ENCODE assay signal across 9 cellular contexts in genomic region chr1:169368406-169368769, GRCh38. TPM values are rescaled to one million over a fixed set of nuclear protein-coding genes. Genes with fewer than 3 reads are reported as not detected.
DNase-seq lines count a peak whose midpoint lies in the region; ATAC-seq and TF ChIP-seq lines count a peak whose summit lies in the region.
"Had no signal": no experiment of that assay in that cellular context is flagged by ENCODE, and none has a peak within 500 bp of the region (broad histone marks: within the 10 kb centered on the region; RNA-seq: fewer than 3 reads in every experiment).

No MANE protein-coding gene starts in this region.

- peaks cover 26% of the 10 kb centered on the region for H3K36me3 ChIP-seq in skeletal muscle satellite cell (ENCODE audit: insufficient read depth, low read length)

- H3K4me2 ChIP-seq in skeletal muscle satellite cell (ENCODE audit: low read length), result peak overlapping the region; percentile 77

- TF ChIP-seq CTCF in progenitor cell of endocrine pancreas (IDR thresholded peaks at IDR 0.05; ENCODE audit: unreplicated experiment), result no peak

- no peak overlapping the region for H3K4me3 Mint-ChIP-seq in activated T-helper 1 cell treated with anti-CD3 and anti-CD28 coated beads, Interleukin-12 subunit alpha, Interleukin-12 subunit beta, Interleukin-2, Interleukin-4 antibody, amounts not matched to agents 30 ng/mL and 10 ng/mL and 1 ng/mL, durations not matched to agents 14 hours and 24 hours and 36 hours
- H3K4me3 Mint-ChIP-seq in progenitor cell of endocrine pancreas (ENCODE audit: low read depth), result no peak overlapping the region
- H3K4me3 Mint-ChIP-seq: stimulated activated naive CD8-positive, alpha-beta T cell treated with anti-CD3 and anti-CD28 coated beads, Interleukin-15, Interleukin-2, amounts not matched to agents 100 ng/mL and 50 ng/mL, for 24 hours had no signal

- H3K27ac Mint-ChIP-seq in activated T-helper 1 cell treated with anti-CD3 and anti-CD28 coated beads, Interleukin-12 subunit alpha, Interleukin-12 subunit beta, Interleukin-2, Interleukin-4 antibody, amounts not matched to agents 30 ng/mL and 10 ng/mL and 1 ng/mL, durations not matched to agents 14 hours and 24 hours and 36 hours, result no peak overlapping the region
- H3K27ac Mint-ChIP-seq in progenitor cell of endocrine pancreas, result no peak overlapping the region
- H3K27ac Mint-ChIP-seq: stimulated activated naive CD8-positive, alpha-beta T cell treated with anti-CD3 and anti-CD28 coated beads, Interleukin-15, Interleukin-2, amounts not matched to agents 100 ng/mL and 50 ng/mL, for 24 hours had no signal

- peaks cover 20% of the 10 kb centered on the region for H3K4me1 ChIP-seq in skeletal muscle satellite cell (ENCODE audit: control insufficient read depth, insufficient read depth, low read length)

- intact Hi-C loops in activated T-helper 1 cell treated with anti-CD3 and anti-CD28 coated beads, Interleukin-12 subunit alpha, Interleukin-12 subunit beta, Interleukin-2, Interleukin-4 antibody, amounts not matched to agents 30 ng/mL and 10 ng/mL and 1 ng/mL, durations not matched to agents 14 hours and 24 hours and 36 hours (cut with micrococcal nuclease), result loop anchor here (1.0 to 10.0 kb wide), 14 partner anchors 10 to 1131 kb away; partner anchors contain the start of genes CCDC181, KIFAP3 and SELL

- H3K9ac ChIP-seq in skeletal muscle satellite cell (ENCODE audit: low read depth, low read length), result peak overlapping the region; percentile 94

- H3K4me1 Mint-ChIP-seq in activated T-helper 1 cell treated with anti-CD3 and anti-CD28 coated beads, Interleukin-12 subunit alpha, Interleukin-12 subunit beta, Interleukin-2, Interleukin-4 antibody, amounts not matched to agents 30 ng/mL and 10 ng/mL and 1 ng/mL, durations not matched to agents 14 hours and 24 hours and 36 hours (ENCODE audit: low read depth), result peaks cover 39% of the 10 kb centered on the region
- peaks cover 2% of the 10 kb centered on the region for H3K4me1 Mint-ChIP-seq in progenitor cell of endocrine pancreas (ENCODE audit: low read depth)

- DNase-seq in NAMALWA (ENCODE audit: low spot score), result peak; percentile 50
- DNase-seq in activated T-helper 1 cell treated with anti-CD3 and anti-CD28 coated beads, Interleukin-12 subunit alpha, Interleukin-12 subunit beta, Interleukin-2, Interleukin-4 antibody, amounts not matched to agents 30 ng/mL and 10 ng/mL and 1 ng/mL, durations not matched to agents 14 hours and 24 hours and 36 hours (ENCODE audit: low spot score), result peak; percentile 28
- DNase-seq in germinal center (ENCODE audit: low spot score), result peak; percentile 19
- no peak for DNase-seq in cortex of kidney (lab: John Stamatoyannopoulos, UW)
- DNase-seq in progenitor cell of endocrine pancreas (ENCODE audit: low spot score, unreplicated experiment), result no peak

- H3K4me3 ChIP-seq in skeletal muscle satellite cell (ENCODE audit: low read length), result peak overlapping the region; percentile 92

- H3K9me3 ChIP-seq in skeletal muscle satellite cell (replicated peaks; ENCODE audit: low read length), result peaks cover 4% of the 10 kb centered on the region

- peak; percentile 32 for ATAC-seq in GM18511 (IDR thresholded peaks at IDR 0.05; ENCODE audit: unreplicated experiment)
- ATAC-seq in GM21825 (IDR thresholded peaks at IDR 0.05; ENCODE audit: unreplicated experiment), result no peak

- no peaks in the 10 kb centered on the region for H3K27me3 Mint-ChIP-seq in activated T-helper 1 cell treated with anti-CD3 and anti-CD28 coated beads, Interleukin-12 subunit alpha, Interleukin-12 subunit beta, Interleukin-2, Interleukin-4 antibody, amounts not matched to agents 30 ng/mL and 10 ng/mL and 1 ng/mL, durations not matched to agents 14 hours and 24 hours and 36 hours (ENCODE audit: insufficient read depth)
- no peaks in the 10 kb centered on the region for H3K27me3 Mint-ChIP-seq in progenitor cell of endocrine pancreas
- H3K27me3 Mint-ChIP-seq: stimulated activated naive CD8-positive, alpha-beta T cell treated with anti-CD3 and anti-CD28 coated beads, Interleukin-15, Interleukin-2, amounts not matched to agents 100 ng/mL and 50 ng/mL, for 24 hours had no signal

- H3K9me3 Mint-ChIP-seq in activated T-helper 1 cell treated with anti-CD3 and anti-CD28 coated beads, Interleukin-12 subunit alpha, Interleukin-12 subunit beta, Interleukin-2, Interleukin-4 antibody, amounts not matched to agents 30 ng/mL and 10 ng/mL and 1 ng/mL, durations not matched to agents 14 hours and 24 hours and 36 hours, result peaks cover 10% of the 10 kb centered on the region
- peaks cover 3% of the 10 kb centered on the region for H3K9me3 Mint-ChIP-seq in progenitor cell of endocrine pancreas (ENCODE audit: low read depth)

- no peaks in the 10 kb centered on the region for H3K27me3 ChIP-seq in skeletal muscle satellite cell (ENCODE audit: control insufficient read depth, insufficient read depth, low read length)

- H3K36me3 Mint-ChIP-seq in activated T-helper 1 cell treated with anti-CD3 and anti-CD28 coated beads, Interleukin-12 subunit alpha, Interleukin-12 subunit beta, Interleukin-2, Interleukin-4 antibody, amounts not matched to agents 30 ng/mL and 10 ng/mL and 1 ng/mL, durations not matched to agents 14 hours and 24 hours and 36 hours (ENCODE audit: low read depth), result peaks cover 22% of the 10 kb centered on the region
- peaks cover 6% of the 10 kb centered on the region for H3K36me3 Mint-ChIP-seq in progenitor cell of endocrine pancreas (ENCODE audit: insufficient read depth)

RNA-seq across cellular contexts. Expression of gene BLZF1, which starts 0.4 kb away (rescaled TPM):
- total RNA-seq in activated T-helper 1 cell treated with anti-CD3 and anti-CD28 coated beads, Interleukin-12 subunit alpha, Interleukin-12 subunit beta, Interleukin-2, Interleukin-4 antibody, amounts not matched to agents 30 ng/mL and 10 ng/mL and 1 ng/mL, durations not matched to agents 14 hours and 24 hours and 36 hours, result 15.1 and 16.1 TPM in 2 replicates
- 37.0 and 37.8 TPM in 2 replicates for total RNA-seq in skeletal muscle satellite cell (2012; rRNA removed)
- total RNA-seq in progenitor cell of endocrine pancreas, result 18.6 and 20.2 TPM in 2 replicates

RNA-seq across cellular contexts. Expression of gene NME7, which starts 0.8 kb away (rescaled TPM):
- total RNA-seq in activated T-helper 1 cell treated with anti-CD3 and anti-CD28 coated beads, Interleukin-12 subunit alpha, Interleukin-12 subunit beta, Interleukin-2, Interleukin-4 antibody, amounts not matched to agents 30 ng/mL and 10 ng/mL and 1 ng/mL, durations not matched to agents 14 hours and 24 hours and 36 hours, result 13.9 and 25.8 TPM in 2 replicates
- total RNA-seq in skeletal muscle satellite cell (2012; rRNA removed), result 19.0 and 26.4 TPM in 2 replicates
- total RNA-seq in progenitor cell of endocrine pancreas, result 32.7 and 39.4 TPM in 2 replicates

RNA-seq across cellular contexts. Expression of gene CCDC181, which starts 58.9 kb away (rescaled TPM):
- not detected in 2 replicates for total RNA-seq in activated T-helper 1 cell treated with anti-CD3 and anti-CD28 coated beads, Interleukin-12 subunit alpha, Interleukin-12 subunit beta, Interleukin-2, Interleukin-4 antibody, amounts not matched to agents 30 ng/mL and 10 ng/mL and 1 ng/mL, durations not matched to agents 14 hours and 24 hours and 36 hours
- 0.51 and 1.3 TPM in 2 replicates for total RNA-seq in skeletal muscle satellite cell (2012; rRNA removed)
- 7.3 and 8.2 TPM in 2 replicates for total RNA-seq in progenitor cell of endocrine pancreas

Comparison
In these comparisons a context has a peak if more than half of its experiments do, and no peak if none do; other contexts are left out.
1. DNase-seq: peak in NAMALWA (single experiment), activated T-helper 1 cell treated with anti-CD3 and anti-CD28 coated beads, Interleukin-12 subunit alpha, Interleukin-12 subunit beta, Interleukin-2, Interleukin-4 antibody, amounts not matched to agents 30 ng/mL and 10 ng/mL and 1 ng/mL, durations not matched to agents 14 hours and 24 hours and 36 hours (single experiment) and germinal center (single experiment); none in cortex of kidney (single experiment) and progenitor cell of endocrine pancreas (single experiment).